8 cellular contexts compared by ENCODE assay signal in genomic region chr20:56358070-56358469, GRCh38. TPM values are rescaled to one million over a fixed set of nuclear protein-coding genes. Genes with fewer than 3 reads are reported as not detected.
DNase-seq lines count a peak whose midpoint lies in the region; ATAC-seq and TF ChIP-seq lines count a peak whose summit lies in the region.

No MANE protein-coding gene starts in this region.

- no peaks in the 10 kb centered on the region for H3K9me3 Mint-ChIP-seq in T-helper 2 cell treated with Interferon-gamma antibody and Interleukin-4, amounts not matched to agents 5 μg/mL and 100 μg/mL, for 36 hours

- intact Hi-C loops in stomach (cut with DNase I; ENCODE audit: low total_unique reads): no loop called here

- peak overlapping the region; percentile 75 for H3K4me3 ChIP-seq in RWPE2 (ENCODE audit: severe bottlenecking)
- H3K4me3 ChIP-seq in gastroesophageal sphincter: peak overlapping the region; percentile 95 to 100
- peak overlapping the region; percentile 91 to 97 (median 96) for H3K4me3 ChIP-seq in stomach

- H3K27me3 ChIP-seq in RWPE2 (ENCODE audit: insufficient read depth, poor library complexity, severe bottlenecking): no peaks in the 10 kb centered on the region
- H3K27me3 ChIP-seq in gastroesophageal sphincter: no peaks in the 10 kb centered on the region
- H3K27me3 ChIP-seq in stomach: no peaks in the 10 kb centered on the region

- H3K27ac ChIP-seq in RWPE2 (ENCODE audit: poor library complexity, severe bottlenecking) (peak overlapping the region; percentile 86), gastroesophageal sphincter (peak overlapping the region in 2 of 4 donors; percentile 24 to 91), stomach (peak overlapping the region in 1 of 5 donors; percentile 38)

- peak overlapping the region; percentile 71 for H3K4me3 Mint-ChIP-seq in T-helper 2 cell treated with Interferon-gamma antibody and Interleukin-4, amounts not matched to agents 5 μg/mL and 100 μg/mL, for 36 hours

- no peak overlapping the region for H3K27ac Mint-ChIP-seq in T-helper 2 cell treated with Interferon-gamma antibody and Interleukin-4, amounts not matched to agents 5 μg/mL and 100 μg/mL, for 36 hours

- TF ChIP-seq CTCF in RWPE2 (IDR thresholded peaks at IDR 0.05; ENCODE audit: poor library complexity, severe bottlenecking) (no peak), gastroesophageal sphincter (IDR thresholded peaks at IDR 0.05) (no peak), stomach (IDR thresholded peaks at IDR 0.05) (no peak)

- TF ChIP-seq POLR2A in gastroesophageal sphincter (IDR thresholded peaks at IDR 0.05): no peak
- TF ChIP-seq POLR2A in stomach (IDR thresholded peaks at IDR 0.05): no peak

- H3K4me1 ChIP-seq in RWPE2 (ENCODE audit: insufficient read depth, poor library complexity, severe bottlenecking) (peaks cover 13% of the 10 kb centered on the region), gastroesophageal sphincter (peaks cover 0 to 42% (median 19%) of the 10 kb centered on the region in 3 donors), stomach (peaks cover 18 to 45% (median 26%) of the 10 kb centered on the region in 4 donors)

- peaks cover 14% of the 10 kb centered on the region for H3K27me3 Mint-ChIP-seq in T-helper 2 cell treated with Interferon-gamma antibody and Interleukin-4, amounts not matched to agents 5 μg/mL and 100 μg/mL, for 36 hours (ENCODE audit: low read depth)

- no peaks in the 10 kb centered on the region for H3K9me3 ChIP-seq in RWPE2 (ENCODE audit: severe bottlenecking)
- H3K9me3 ChIP-seq in gastroesophageal sphincter: no peaks in the 10 kb centered on the region
- H3K9me3 ChIP-seq in stomach: no peaks in the 10 kb centered on the region

- WGBS in gastroesophageal sphincter (ENCODE audit: low coverage in 1 of 2), 2 donors: 35 to 46% methylated on average over 3 to 6 of the region's 6 CpGs
- 57 to 74% (median 70%) methylated on average over 6 of the region's 6 CpGs for WGBS in stomach, 5 donors

- no peaks in the 10 kb centered on the region for H3K36me3 Mint-ChIP-seq in T-helper 2 cell treated with Interferon-gamma antibody and Interleukin-4, amounts not matched to agents 5 μg/mL and 100 μg/mL, for 36 hours (ENCODE audit: low read depth)

- DNase-seq in T-helper 2 cell treated with Interferon-gamma antibody and Interleukin-4, amounts not matched to agents 5 μg/mL and 100 μg/mL, for 36 hours (ENCODE audit: low spot score): no peak
- DNase-seq in T-helper 2 cell (no peak), RWPE2 (ENCODE audit: low spot score) (no peak), stomach (no peak), ureter (ENCODE audit: low spot score) (no peak)
- DNase-seq in stimulated activated CD4-positive, alpha-beta T cell treated with anti-CD3 and anti-CD28 coated beads, Interleukin-4, amount 100 ng/mL, for 1 hour: no peak

- peaks cover 25% of the 10 kb centered on the region for H3K36me3 ChIP-seq in RWPE2 (ENCODE audit: low read depth)
- peaks cover 0 to 10% of the 10 kb centered on the region in 2 donors for H3K36me3 ChIP-seq in gastroesophageal sphincter
- H3K36me3 ChIP-seq in stomach: peaks cover 0 to 8% (median 2%) of the 10 kb centered on the region in 4 donors

- ATAC-seq in RWPE2 (ENCODE audit: low read depth) (peak; percentile 8), gastroesophageal sphincter (no peak), HG03571 (IDR thresholded peaks at IDR 0.05; ENCODE audit: unreplicated experiment) (no peak)

- no peak for TF ChIP-seq EP300 in gastroesophageal sphincter (IDR thresholded peaks at IDR 0.05)
- TF ChIP-seq EP300 in stomach (IDR thresholded peaks at IDR 0.05): no peak

- H3K4me1 Mint-ChIP-seq in T-helper 2 cell treated with Interferon-gamma antibody and Interleukin-4, amounts not matched to agents 5 μg/mL and 100 μg/mL, for 36 hours (ENCODE audit: low read depth): peaks cover 8% of the 10 kb centered on the region

RNA-seq across cellular contexts. Expression of gene FAM210B, which starts 0.7 kb away (rescaled TPM):
- total RNA-seq in gastroesophageal sphincter (10 to 100 TPM; 57.4 to 79.9 (median 59.3) TPM), stomach (10 to 100 TPM; 11.3 to 33.8 (median 26.1) TPM), ureter (50.3 TPM)
- 10 to 100 TPM; 32.5 to 42.6 (median 32.5) TPM for polyA plus RNA-seq in stomach

RNA-seq across cellular contexts. Expression of gene AURKA, which starts 33.9 kb away (rescaled TPM):
- total RNA-seq in gastroesophageal sphincter (1 to 10 TPM in 3 of 4 donors, under 1 TPM in 1; 0.54 to 2.5 (median 1.6) TPM), stomach (10 to 100 TPM in 2 of 5 donors, 1 to 10 TPM in 2, under 1 TPM in 1; 0.45 to 27.7 (median 7.0) TPM), ureter (1.6 TPM)
- polyA plus RNA-seq in stomach: 1 to 10 TPM; 5.1 to 8.3 (median 6.7) TPM

RNA-seq across cellular contexts. Expression of gene CSTF1, which starts 34.4 kb away (rescaled TPM):
- total RNA-seq in gastroesophageal sphincter: 10 to 100 TPM; 15.3 to 33.1 (median 22.4) TPM
- 10 to 100 TPM in 4 of 5 donors, 1 to 10 TPM in 1; 9.3 to 86.2 (median 23.9) TPM for total RNA-seq in stomach
- polyA plus RNA-seq in stomach: 10 to 100 TPM in 1 of 3 donors, 1 to 10 TPM in 2; 7.1 to 12.8 (median 8.7) TPM
- total RNA-seq in ureter: 36.6 TPM

RNA-seq across cellular contexts. Expression of gene CASS4, which starts 54.0 kb away (rescaled TPM):
- total RNA-seq in gastroesophageal sphincter: 1 to 10 TPM; 1.2 to 9.0 (median 4.4) TPM
- 1 to 10 TPM in 3 of 5 donors, under 1 TPM in 1, not detected in 1; 0.45 to 8.2 (median 4.2) TPM for total RNA-seq in stomach
- polyA plus RNA-seq in stomach: 1 to 10 TPM in 1 of 3 donors, under 1 TPM in 2; 0.23 to 1.6 (median 0.76) TPM
- total RNA-seq in ureter: 0.91 TPM
